In the genomic region with DNA sequence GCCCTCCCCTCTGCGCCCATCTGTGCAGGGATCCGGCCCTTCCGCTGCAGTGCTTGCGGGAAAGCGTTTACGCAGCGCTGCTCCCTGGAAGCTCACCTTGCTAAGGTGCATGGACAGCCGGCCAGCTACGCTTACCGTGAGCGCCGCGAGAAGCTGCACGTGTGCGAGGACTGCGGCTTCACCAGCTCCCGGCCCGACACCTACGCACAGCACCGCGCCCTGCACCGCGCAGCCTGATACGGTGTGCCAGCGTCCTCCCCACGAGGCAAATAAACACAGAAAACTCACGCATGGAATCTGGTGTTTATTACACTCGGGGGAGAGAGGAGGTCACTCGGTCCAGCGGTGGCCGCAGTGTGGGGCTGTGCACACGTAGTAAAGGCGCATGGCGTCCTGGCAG, we compare ENCODE assay signal across 8 cellular contexts. TPM values are rescaled to one million over a fixed set of nuclear protein-coding genes. Genes with fewer than 3 reads are reported as not detected.
DNase-seq lines count a peak whose midpoint lies in the region; ATAC-seq and TF ChIP-seq lines count a peak whose summit lies in the region.

No MANE protein-coding gene starts in this region.

- intact Hi-C loops in sciatic nerve (cut with DNase I), result loop anchor here (10.0 kb wide), 1 partner anchor 49 kb away; no protein-coding TSS in a partner anchor

- peak overlapping the region; percentile 65; the same call in 1 of the 2 replicates for H3K9ac ChIP-seq in KMS-11

- no peaks in the 10 kb centered on the region for H4K20me1 ChIP-seq in KMS-11 (ENCODE audit: insufficient read depth)

- TF ChIP-seq CTCF in BJ (IDR thresholded peaks at IDR 0.05; ENCODE audit: insufficient read depth, low read depth, low read length) (no peak), KMS-11 (conservative IDR thresholded peaks at IDR 0.05; ENCODE audit: low read depth, low read length) (no peak), cardiac fibroblast (IDR thresholded peaks at IDR 0.05; ENCODE audit: low read depth, low read length) (no peak)

- CTCF ChIA-PET in BJ (lab: Yijun Ruan, JAX), result interaction anchor here (0.6 to 4.5 kb wide), 4 partner anchors 14 to 462 kb away, joined by 3 to 24 read pairs (median 9); no protein-coding TSS in a partner anchor

- ATAC-seq in naive thymus-derived CD8-positive, alpha-beta T cell, result no peak
- ATAC-seq in HG02678 (IDR thresholded peaks at IDR 0.05; ENCODE audit: unreplicated experiment), result no peak
- ATAC-seq in sciatic nerve, result no peak

- peaks cover 0 to 4% (median 0%) of the 10 kb centered on the region in 5 donors for H3K27me3 Mint-ChIP-seq in naive thymus-derived CD8-positive, alpha-beta T cell

- H3K9me3 Mint-ChIP-seq in naive thymus-derived CD8-positive, alpha-beta T cell, result peaks cover 0 to 3% (median 0%) of the 10 kb centered on the region in 9 donors

- H3K4me3 Mint-ChIP-seq in naive thymus-derived CD8-positive, alpha-beta T cell, result peak overlapping the region; percentile 83 to 99 (median 94)

- H3K27ac Mint-ChIP-seq in naive thymus-derived CD8-positive, alpha-beta T cell, result peak overlapping the region in 9 of 10 donors; percentile 43 to 99 (median 97)

- H3K27me3 ChIP-seq in BJ (ENCODE audit: control insufficient read depth, insufficient read depth, low read length), result no peaks in the 10 kb centered on the region
- H3K27me3 ChIP-seq in KMS-11 (ENCODE audit: insufficient read depth, low read depth), result no peaks in the 10 kb centered on the region

- H3K4me1 Mint-ChIP-seq in naive thymus-derived CD8-positive, alpha-beta T cell, result peaks cover 19 to 52% (median 48%) of the 10 kb centered on the region in 4 donors

- H3K36me3 ChIP-seq in BJ (ENCODE audit: control insufficient read depth, insufficient read depth, low read length) (peaks cover 10% of the 10 kb centered on the region), KMS-11 (ENCODE audit: insufficient read depth) (peaks cover 3% of the 10 kb centered on the region; the same call in 1 of the 2 replicates)

- POLR2A ChIA-PET in BJ (lab: Charles Lee), result no interaction called here
- POLR2A ChIA-PET in naive thymus-derived CD8-positive, alpha-beta T cell (lab: Charles Lee), result interaction anchor here (1.8 to 4.0 kb wide), 2 partner anchors 14 to 160 kb away, joined by 5 to 42 read pairs; no protein-coding TSS in a partner anchor

- H3K4me3 ChIP-seq in BJ (ENCODE audit: low read depth, low read length), result peak overlapping the region; percentile 98
- no peak overlapping the region for H3K4me3 ChIP-seq in KMS-11 (IDR thresholded peaks at IDR 0.05; ENCODE audit: insufficient read depth, low read depth, low read length)
- peak overlapping the region; percentile 92 to 97 for H3K4me3 ChIP-seq in cardiac fibroblast (replicated peaks in 1 of 2; ENCODE audit: low read depth in 2 of 2, low read length in 2 of 2)

- peak overlapping the region; percentile 75 for H3K4me2 ChIP-seq in KMS-11

- no peak overlapping the region for H3K27ac ChIP-seq in KMS-11

- no peak for DNase-seq in BJ (ENCODE audit: low read depth)
- DNase-seq in cardiac fibroblast (ENCODE audit: low read depth in 2 of 2), result no peak
- DNase-seq in naive thymus-derived CD8-positive, alpha-beta T cell, result no peak
- no peak for DNase-seq in D341Med (ENCODE audit: low spot score)
- DNase-seq in stimulated activated CD4-positive, alpha-beta T cell treated with anti-CD3 and anti-CD28 coated beads, Interleukin-4, amount 100 ng/mL, for 1 hour, result no peak
- DNase-seq in sciatic nerve (ENCODE audit: low spot score), result no peak

- no peak overlapping the region for H2AFZ ChIP-seq in KMS-11 (ENCODE audit: low read depth)

- H3K36me3 Mint-ChIP-seq in naive thymus-derived CD8-positive, alpha-beta T cell, result peaks cover 0 to 32% (median 12%) of the 10 kb centered on the region in 3 donors

- H3K4me1 ChIP-seq in KMS-11 (ENCODE audit: low read depth, poor library complexity, severe bottlenecking), result peaks cover 12% of the 10 kb centered on the region

- no peaks in the 10 kb centered on the region; the same call in 1 of the 2 replicates for H3K79me2 ChIP-seq in KMS-11 (ENCODE audit: insufficient read depth, low read depth)

RNA-seq across cellular contexts. Expression of a gene that starts 1.2 kb away (rescaled TPM):
- polyA plus RNA-seq in BJ (2011; rRNA removed), result 67.1 and 94.0 TPM in 2 replicates
- 93.8 and 150 TPM in 2 replicates for polyA minus RNA-seq in BJ (2011; rRNA and poly(A)+ RNA removed)
- total RNA-seq in naive thymus-derived CD8-positive, alpha-beta T cell, result 10 to 100 TPM; 37.2 to 48.8 TPM
- polyA plus RNA-seq in naive thymus-derived CD8-positive, alpha-beta T cell, result 100 to 1,000 TPM; 124 to 168 (median 149) TPM
- total RNA-seq in sciatic nerve, result 60.5 TPM

RNA-seq across cellular contexts. Expression of a gene that starts 1.8 kb away (rescaled TPM):
- 226 and 251 TPM in 2 replicates for polyA plus RNA-seq in BJ (2011; rRNA removed)
- 81.8 and 134 TPM in 2 replicates for polyA minus RNA-seq in BJ (2011; rRNA and poly(A)+ RNA removed)
- total RNA-seq in naive thymus-derived CD8-positive, alpha-beta T cell, result 100 to 1,000 TPM; 111 to 120 TPM
- 100 to 1,000 TPM; 169 to 208 (median 179) TPM for polyA plus RNA-seq in naive thymus-derived CD8-positive, alpha-beta T cell
- total RNA-seq in sciatic nerve, result 173 TPM

RNA-seq across cellular contexts. Expression of a gene that starts 2.5 kb away (rescaled TPM):
- polyA plus RNA-seq in BJ (2011; rRNA removed), result not detected in 2 replicates
- not detected in 2 replicates for polyA minus RNA-seq in BJ (2011; rRNA and poly(A)+ RNA removed)
- total RNA-seq in naive thymus-derived CD8-positive, alpha-beta T cell, result not detected
- not detected for polyA plus RNA-seq in naive thymus-derived CD8-positive, alpha-beta T cell
- not detected for total RNA-seq in sciatic nerve

RNA-seq across cellular contexts. Expression of a gene that starts 26.4 kb away (rescaled TPM):
- 929 and 1,299 TPM in 2 replicates for polyA plus RNA-seq in BJ (2011; rRNA removed)
- 630 and 695 TPM in 2 replicates for polyA minus RNA-seq in BJ (2011; rRNA and poly(A)+ RNA removed)
- 100 to 1,000 TPM; 228 to 239 TPM for total RNA-seq in naive thymus-derived CD8-positive, alpha-beta T cell
- 100 to 1,000 TPM in 1 of 3 donors, 10 to 100 TPM in 2; 93.4 to 137 (median 100.0) TPM for polyA plus RNA-seq in naive thymus-derived CD8-positive, alpha-beta T cell
- 534 TPM for total RNA-seq in sciatic nerve

RNA-seq across cellular contexts. Expression of a gene that starts 38.8 kb away (rescaled TPM):
- 193 and 569 TPM in 2 replicates for polyA plus RNA-seq in BJ (2011; rRNA removed)
- 6.9 and 20.6 TPM in 2 replicates for polyA minus RNA-seq in BJ (2011; rRNA and poly(A)+ RNA removed)
- total RNA-seq in naive thymus-derived CD8-positive, alpha-beta T cell, result not detected
- not detected for polyA plus RNA-seq in naive thymus-derived CD8-positive, alpha-beta T cell
- total RNA-seq in sciatic nerve, result 71.6 TPM
